ENCODE assay signal across 13 cellular contexts in genomic region chr18:29164993-29165599, GRCh38.
DNase-seq lines count a peak whose midpoint lies in the region; ATAC-seq and TF ChIP-seq lines count a peak whose summit lies in the region.
"Had no signal": no experiment of that assay in that cellular context is flagged by ENCODE, and none has a peak within 500 bp of the region (broad histone marks: within the 10 kb centered on the region; RNA-seq: fewer than 3 reads in every experiment).

No MANE protein-coding gene starts in this region.

- H3K4me2 ChIP-seq in skeletal muscle satellite cell (ENCODE audit: low read length) = peak overlapping the region; percentile 40

- H3K27me3 ChIP-seq in foreskin keratinocyte = no peaks in the 10 kb centered on the region
- no peaks in the 10 kb centered on the region for H3K27me3 ChIP-seq in skeletal muscle satellite cell (ENCODE audit: control insufficient read depth, insufficient read depth, low read length)

- DNase-seq in GM04503 (ENCODE audit: low read depth) = peak; percentile 74
- DNase-seq in foreskin keratinocyte = peak; percentile 84 to 93
- no peak for DNase-seq in NCI-H2107 treated with DMSO at 0.1 percent for 48 hours (lab: John Stamatoyannopoulos, UW; ENCODE audit: unreplicated experiment)
- DNase-seq in NOMO-1 treated with DMSO at 0.1 percent for 48 hours (lab: John Stamatoyannopoulos, UW; ENCODE audit: unreplicated experiment) = no peak
- no peak for DNase-seq in activated CD8-positive, alpha-beta memory T cell treated with anti-CD3 and anti-CD28 coated beads, Interleukin-2, amount 10 ng/mL, durations not matched to agents 7 days and 5 days
- no peak for DNase-seq in NCI-H1092 (lab: John Stamatoyannopoulos, UW)
- DNase-seq: activated CD4-positive, alpha-beta T cell treated with anti-CD3 and anti-CD28 coated beads, Interleukin-2, amount 50 U/mL, for 4 hours; NCI-H1092 treated with DMSO at 0.1 percent for 48 hours; stimulated activated CD4-positive, alpha-beta T cell treated with anti-CD3 and anti-CD28 coated beads, Interleukin-1b, Interleukin-23, amount 100 ng/mL, for 48 hours had no signal

- H3K4me1 ChIP-seq in foreskin keratinocyte (peaks cover 51% of the 10 kb centered on the region), skeletal muscle satellite cell (ENCODE audit: control insufficient read depth, insufficient read depth, low read length) (peaks cover 45% of the 10 kb centered on the region)

- peaks cover 11% of the 10 kb centered on the region for H3K9me3 Mint-ChIP-seq in activated CD8-positive, alpha-beta memory T cell treated with anti-CD3 and anti-CD28 coated beads, Interleukin-2, amount 10 ng/mL, durations not matched to agents 7 days and 5 days (ENCODE audit: low read depth)

- ATAC-seq in SK-N-SH treated with all-trans-retinoic acid at 6 μM for 48 hours = peak; percentile 93
- ATAC-seq in foreskin keratinocyte = peak; percentile 86
- no peak for ATAC-seq in activated CD8-positive, alpha-beta memory T cell treated with anti-CD3 and anti-CD28 coated beads, Interleukin-2, amount 10 ng/mL, durations not matched to agents 7 days and 5 days
- ATAC-seq: left lobe of liver had no signal

- no peak overlapping the region for H3K4me3 Mint-ChIP-seq in activated CD8-positive, alpha-beta memory T cell treated with anti-CD3 and anti-CD28 coated beads, Interleukin-2, amount 10 ng/mL, durations not matched to agents 7 days and 5 days
- H3K4me3 Mint-ChIP-seq: brain had no signal

- H3K36me3 ChIP-seq in skeletal muscle satellite cell (ENCODE audit: insufficient read depth, low read length) = no peaks in the 10 kb centered on the region

- no peak overlapping the region for H3K27ac ChIP-seq in foreskin keratinocyte

- H3K27ac Mint-ChIP-seq in activated CD8-positive, alpha-beta memory T cell treated with anti-CD3 and anti-CD28 coated beads, Interleukin-2, amount 10 ng/mL, durations not matched to agents 7 days and 5 days = no peak overlapping the region

- H3K36me3 Mint-ChIP-seq in activated CD8-positive, alpha-beta memory T cell treated with anti-CD3 and anti-CD28 coated beads, Interleukin-2, amount 10 ng/mL, durations not matched to agents 7 days and 5 days = no peaks in the 10 kb centered on the region
- H3K36me3 Mint-ChIP-seq: brain had no signal

- no peaks in the 10 kb centered on the region for H3K27me3 Mint-ChIP-seq in activated CD8-positive, alpha-beta memory T cell treated with anti-CD3 and anti-CD28 coated beads, Interleukin-2, amount 10 ng/mL, durations not matched to agents 7 days and 5 days
- H3K27me3 Mint-ChIP-seq: brain had no signal

- no peak for TF ChIP-seq CTCF in foreskin keratinocyte (conservative IDR thresholded peaks at IDR 0.05)

- no peaks in the 10 kb centered on the region for H3K9me3 ChIP-seq in skeletal muscle satellite cell (replicated peaks; ENCODE audit: low read length)

- no peaks in the 10 kb centered on the region for H3K4me1 Mint-ChIP-seq in activated CD8-positive, alpha-beta memory T cell treated with anti-CD3 and anti-CD28 coated beads, Interleukin-2, amount 10 ng/mL, durations not matched to agents 7 days and 5 days

- H3K4me3 ChIP-seq in skeletal muscle satellite cell (ENCODE audit: low read length) = peak overlapping the region; percentile 17

- CTCF ChIA-PET in activated CD8-positive, alpha-beta memory T cell treated with anti-CD3 and anti-CD28 coated beads, Interleukin-2, amount 10 ng/mL, durations not matched to agents 7 days and 5 days (lab: Charles Lee) = no interaction called here

- peak overlapping the region; percentile 76 for H3K9ac ChIP-seq in skeletal muscle satellite cell (ENCODE audit: low read depth, low read length)

TF ChIP-seq in SK-N-SH treated with all-trans-retinoic acid at 6 μM for 48 hours, 23 proteins besides CTCF, POLR2A, EP300 and RAD21:
- TF ChIP-seq TCF4 (CRISPR knock-in tag; IDR thresholded peaks at IDR 0.05; ENCODE audit: borderline replicate concordance) (no peak), ESRRG (CRISPR knock-in tag; IDR thresholded peaks at IDR 0.05) (no peak), BACH2 (CRISPR knock-in tag; IDR thresholded peaks at IDR 0.05; ENCODE audit: borderline replicate concordance) (no peak), OSR1 (CRISPR knock-in tag; IDR thresholded peaks at IDR 0.05) (no peak), ZFP3 (CRISPR knock-in tag; IDR thresholded peaks at IDR 0.05) (0 out of 2 replicates have a peak, but pooled peaks have one; percentile 33), GLIS3 (CRISPR knock-in tag; IDR thresholded peaks at IDR 0.05) (no peak; the same call in 1 of the 2 replicates), SNAI2 (CRISPR knock-in tag; IDR thresholded peaks at IDR 0.05) (peak; percentile 60; the same call in 1 of the 2 replicates), CSDC2 (CRISPR knock-in tag; IDR thresholded peaks at IDR 0.05) (peak; percentile 75; the same call in 1 of the 2 replicates), ZNF70 (CRISPR knock-in tag; IDR thresholded peaks at IDR 0.05) (no peak), ISL1 (CRISPR knock-in tag; IDR thresholded peaks at IDR 0.05) (peak; percentile 96), CREB5 (CRISPR knock-in tag; IDR thresholded peaks at IDR 0.05; ENCODE audit: low read depth) (peak; percentile 98), ZC3H10 (CRISPR knock-in tag; IDR thresholded peaks at IDR 0.05) (peak; percentile 68; the same call in 1 of the 2 replicates)
- TF ChIP-seq, protein P1, sequence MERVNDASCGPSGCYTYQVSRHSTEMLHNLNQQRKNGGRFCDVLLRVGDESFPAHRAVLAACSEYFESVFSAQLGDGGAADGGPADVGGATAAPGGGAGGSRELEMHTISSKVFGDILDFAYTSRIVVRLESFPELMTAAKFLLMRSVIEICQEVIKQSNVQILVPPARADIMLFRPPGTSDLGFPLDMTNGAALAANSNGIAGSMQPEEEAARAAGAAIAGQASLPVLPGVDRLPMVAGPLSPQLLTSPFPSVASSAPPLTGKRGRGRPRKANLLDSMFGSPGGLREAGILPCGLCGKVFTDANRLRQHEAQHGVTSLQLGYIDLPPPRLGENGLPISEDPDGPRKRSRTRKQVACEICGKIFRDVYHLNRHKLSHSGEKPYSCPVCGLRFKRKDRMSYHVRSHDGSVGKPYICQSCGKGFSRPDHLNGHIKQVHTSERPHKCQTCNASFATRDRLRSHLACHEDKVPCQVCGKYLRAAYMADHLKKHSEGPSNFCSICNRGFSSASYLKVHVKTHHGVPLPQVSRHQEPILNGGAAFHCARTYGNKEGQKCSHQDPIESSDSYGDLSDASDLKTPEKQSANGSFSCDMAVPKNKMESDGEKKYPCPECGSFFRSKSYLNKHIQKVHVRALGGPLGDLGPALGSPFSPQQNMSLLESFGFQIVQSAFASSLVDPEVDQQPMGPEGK (CRISPR knock-in tag; IDR thresholded peaks at IDR 0.05; ENCODE audit: borderline replicate concordance) = peak; percentile 84; the same call in 1 of the 2 replicates
- TF ChIP-seq, protein P2, sequence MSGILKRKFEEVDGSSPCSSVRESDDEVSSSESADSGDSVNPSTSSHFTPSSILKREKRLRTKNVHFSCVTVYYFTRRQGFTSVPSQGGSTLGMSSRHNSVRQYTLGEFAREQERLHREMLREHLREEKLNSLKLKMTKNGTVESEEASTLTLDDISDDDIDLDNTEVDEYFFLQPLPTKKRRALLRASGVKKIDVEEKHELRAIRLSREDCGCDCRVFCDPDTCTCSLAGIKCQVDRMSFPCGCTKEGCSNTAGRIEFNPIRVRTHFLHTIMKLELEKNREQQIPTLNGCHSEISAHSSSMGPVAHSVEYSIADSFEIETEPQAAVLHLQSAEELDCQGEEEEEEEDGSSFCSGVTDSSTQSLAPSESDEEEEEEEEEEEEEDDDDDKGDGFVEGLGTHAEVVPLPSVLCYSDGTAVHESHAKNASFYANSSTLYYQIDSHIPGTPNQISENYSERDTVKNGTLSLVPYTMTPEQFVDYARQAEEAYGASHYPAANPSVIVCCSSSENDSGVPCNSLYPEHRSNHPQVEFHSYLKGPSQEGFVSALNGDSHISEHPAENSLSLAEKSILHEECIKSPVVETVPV (CRISPR knock-in tag; IDR thresholded peaks at IDR 0.05) = 0 out of 2 replicates have a peak, but pooled peaks have one; percentile 24

Comparison
In these comparisons a context has a peak if more than half of its experiments do, and no peak if none do; other contexts are left out.
1. DNase-seq: peak in GM04503 (single experiment) and foreskin keratinocyte (2 of 2); none in NCI-H2107 treated with DMSO at 0.1 percent for 48 hours (single experiment), NOMO-1 treated with DMSO at 0.1 percent for 48 hours (single experiment), activated CD8-positive, alpha-beta memory T cell treated with anti-CD3 and anti-CD28 coated beads, Interleukin-2, amount 10 ng/mL, durations not matched to agents 7 days and 5 days (single experiment) and NCI-H1092 (single experiment).